8 cellular contexts compared by ENCODE assay signal in the genomic region with DNA sequence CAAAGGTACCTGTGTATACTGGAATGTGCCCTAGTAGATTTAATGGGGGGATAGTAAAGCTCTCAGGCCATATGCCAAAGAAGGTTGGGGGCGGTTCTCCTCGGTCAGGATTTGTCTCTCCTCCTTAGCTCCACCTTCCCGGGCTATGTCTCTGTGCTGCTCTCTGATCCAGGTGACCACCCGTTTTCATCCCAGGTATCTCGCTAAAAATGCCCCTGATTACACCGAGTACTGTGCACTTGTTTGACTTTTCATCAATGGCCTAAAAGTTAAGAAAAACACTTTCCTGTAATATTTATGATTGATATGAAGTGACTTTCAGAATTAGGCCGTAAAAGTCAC. TPM values are rescaled to one million over a fixed set of nuclear protein-coding genes. Genes with fewer than 3 reads are reported as not detected.
DNase-seq lines count a peak whose midpoint lies in the region; ATAC-seq, FAIRE-seq and TF ChIP-seq lines count a peak whose summit lies in the region.

No MANE protein-coding gene starts in this region.

- H3K36me3 ChIP-seq in PC-9 (ENCODE audit: low read depth) (peaks cover 55% of the 10 kb centered on the region), endothelial cell of umbilical vein (ENCODE audit: control insufficient read depth in 2 of 2, extremely low read depth in 1 of 2, insufficient read depth in 2 of 2, low read length in 2 of 2) (peaks cover 9 to 39% of the 10 kb centered on the region in 2 experiments), neutrophil (peaks cover 56% of the 10 kb centered on the region)

- peaks cover 23% of the 10 kb centered on the region; the same call in 1 of the 2 replicates for H4K20me1 ChIP-seq in PC-9 (ENCODE audit: insufficient read depth)
- H4K20me1 ChIP-seq in endothelial cell of umbilical vein (replicated peaks; ENCODE audit: control insufficient read depth, extremely low read depth, insufficient read depth, low read length), result no peaks in the 10 kb centered on the region

- peaks cover 13% of the 10 kb centered on the region for H3F3A ChIP-seq in PC-9 (ENCODE audit: insufficient read depth, low read depth)

- H3K4me2 ChIP-seq in PC-9 (peak overlapping the region; percentile 89), endothelial cell of umbilical vein (ENCODE audit: insufficient read depth, low read length) (peak overlapping the region; percentile 94)

- H3K4me3 ChIP-seq in PC-9 (peak overlapping the region; percentile 70), endothelial cell of umbilical vein (replicated peaks in 1 of 3; ENCODE audit: insufficient read depth in 1 of 3, low read depth in 1 of 3, low read length in 3 of 3) (peak overlapping the region; percentile 46 to 90 (median 62)), neutrophil (ENCODE audit: low read depth in 1 of 2, low read length in 1 of 2) (peak overlapping the region; percentile 76 to 96)

- peak; percentile 22 for DNase-seq in activated CD4-positive, alpha-beta T cell treated with anti-CD3 and anti-CD28 coated beads for 48 hours
- no peak for DNase-seq in activated CD4-positive, alpha-beta T cell treated with anti-CD3 and anti-CD28 coated beads for 1 hour
- DNase-seq in PC-9 (peak; percentile 51 to 54), endothelial cell of umbilical vein (ENCODE audit: low read depth, low spot score) (no peak), GM03348 (ENCODE audit: low spot score) (no peak)
- DNase-seq in stimulated activated CD4-positive, alpha-beta T cell treated with anti-CD3 and anti-CD28 coated beads, Interleukin-12 subunit alpha, Interleukin-12 subunit beta, amount 100 ng/mL, for 4 hours, result no peak

- CTCF ChIA-PET in PC-9 (lab: Charles Lee) (no interaction called here), endothelial cell of umbilical vein (lab: Charles Lee) (interaction anchor here (2.4 to 3.9 kb wide), 2 partner anchors 29 to 38 kb away, joined by 13 to 20 read pairs; no protein-coding TSS in a partner anchor)

- no peak for TF ChIP-seq POLR2A in endothelial cell of umbilical vein (IDR thresholded peaks at IDR 0.05; ENCODE audit: low read depth, low read length)

- H3K79me2 ChIP-seq in PC-9 (ENCODE audit: low read depth), result peaks cover 91% of the 10 kb centered on the region
- peaks cover 82% of the 10 kb centered on the region for H3K79me2 ChIP-seq in endothelial cell of umbilical vein (ENCODE audit: control insufficient read depth, insufficient read depth, low read length)

- dilution Hi-C loops in endothelial cell of umbilical vein (cut with MboI; ENCODE audit: extremely low pct_ligation_motif_present, low sequenced_read_pairs), result no loop called here

- TF ChIP-seq CTCF in PC-9 (conservative IDR thresholded peaks at IDR 0.05) (no peak; the same call in 1 of the 2 replicates), endothelial cell of umbilical vein (IDR thresholded peaks at IDR 0.05; ENCODE audit: extremely low read depth in 1 of 2, insufficient read depth in 1 of 2, low read depth in 1 of 2, low read length in 2 of 2) (no peak), neutrophil (IDR thresholded peaks at IDR 0.05) (no peak)

- peak overlapping the region; percentile 81 for H3K9ac ChIP-seq in endothelial cell of umbilical vein (replicated peaks; ENCODE audit: extremely low read depth, insufficient read depth, low read length)

- no peaks in the 10 kb centered on the region for H3K9me3 ChIP-seq in PC-9 (ENCODE audit: insufficient read depth, low read depth)
- no peaks in the 10 kb centered on the region for H3K9me3 ChIP-seq in endothelial cell of umbilical vein (replicated peaks; ENCODE audit: control insufficient read depth, insufficient read depth, low read length)
- H3K9me3 ChIP-seq in neutrophil, result no peaks in the 10 kb centered on the region

- POLR2A ChIA-PET in PC-9 (lab: Charles Lee; ENCODE audit: unreplicated experiment) (no interaction called here), endothelial cell of umbilical vein (lab: Charles Lee) (no interaction called here)

- H3K9me1 ChIP-seq in endothelial cell of umbilical vein (replicated peaks; ENCODE audit: control insufficient read depth, extremely low read depth, insufficient read depth, low read length), result no peaks in the 10 kb centered on the region

- FAIRE-seq in endothelial cell of umbilical vein (lab: Jason Lieb, UNC), result peak; percentile 73

- H3K9me2 ChIP-seq in PC-9 (ENCODE audit: insufficient read depth), result no peaks in the 10 kb centered on the region

- BruUV-seq in PC-9 (replicated peaks; lab: Mats Ljungman, UMichigan) (TSS peak; percentile 23), endothelial cell of umbilical vein (replicated peaks; lab: Mats Ljungman, UMichigan) (TSS peak; percentile 18)

- H3K4me1 ChIP-seq in PC-9 (replicated peaks; ENCODE audit: insufficient read depth) (peaks cover 19% of the 10 kb centered on the region), endothelial cell of umbilical vein (ENCODE audit: control insufficient read depth, extremely low read depth, insufficient read depth, low read length) (peaks cover 21% of the 10 kb centered on the region), neutrophil (ENCODE audit: control insufficient read depth in 1 of 2, insufficient read depth in 1 of 2, low read depth in 1 of 2, low read length in 1 of 2) (peaks cover 24 to 25% of the 10 kb centered on the region in 2 experiments)

- no peak for ATAC-seq in GM21825 (IDR thresholded peaks at IDR 0.05; ENCODE audit: unreplicated experiment)

- intact Hi-C loops in PC-9 (cut with micrococcal nuclease; ENCODE audit: unreplicated experiment) (no loop called here), endothelial cell of umbilical vein (cut with micrococcal nuclease) (loop anchor here (5.0 kb wide), 1 partner anchor 1190 kb away; a partner anchor contains a TSS)

- H3K27me3 ChIP-seq in PC-9 (ENCODE audit: insufficient read depth, low read depth), result no peaks in the 10 kb centered on the region
- H3K27me3 ChIP-seq in endothelial cell of umbilical vein (ENCODE audit: control insufficient read depth in 2 of 2, insufficient read depth in 2 of 2, low read length in 2 of 2), result no peaks in the 10 kb centered on the region
- no peaks in the 10 kb centered on the region for H3K27me3 ChIP-seq in neutrophil

- peak overlapping the region; percentile 90 for H2AFZ ChIP-seq in PC-9
- no peak overlapping the region for H2AFZ ChIP-seq in endothelial cell of umbilical vein (ENCODE audit: low read depth, low read length)

- peak overlapping the region; percentile 24; the same call in 1 of the 2 replicates for H3K27ac ChIP-seq in PC-9
- H3K27ac ChIP-seq in endothelial cell of umbilical vein (ENCODE audit: insufficient read depth, low read depth, low read length), result peak overlapping the region; percentile 50
- H3K27ac ChIP-seq in neutrophil, result peak overlapping the region; percentile 90

TF ChIP-seq in endothelial cell of umbilical vein, 7 proteins besides CTCF, POLR2A, EP300 and RAD21:
- TF ChIP-seq EZH2 (IDR thresholded peaks at IDR 0.05; ENCODE audit: borderline replicate concordance, low read depth, low read length, severe bottlenecking), result no peak
- TF ChIP-seq, protein P1, sequence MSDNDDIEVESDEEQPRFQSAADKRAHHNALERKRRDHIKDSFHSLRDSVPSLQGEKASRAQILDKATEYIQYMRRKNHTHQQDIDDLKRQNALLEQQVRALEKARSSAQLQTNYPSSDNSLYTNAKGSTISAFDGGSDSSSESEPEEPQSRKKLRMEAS (IDR thresholded peaks at IDR 0.05; ENCODE audit: insufficient read depth, insufficient read length), result no peak
- no peak for TF ChIP-seq FOS (IDR thresholded peaks at IDR 0.05; ENCODE audit: borderline replicate concordance, insufficient read depth, low read length)
- TF ChIP-seq JUN (IDR thresholded peaks at IDR 0.05; ENCODE audit: borderline replicate concordance, insufficient read depth, insufficient read length, low read depth), result no peak
- no peak for TF ChIP-seq GATA2 (IDR thresholded peaks at IDR 0.05; ENCODE audit: insufficient read depth, insufficient read length, low read depth, low read length)
- no peak for TF ChIP-seq MYC (IDR thresholded peaks at IDR 0.05; ENCODE audit: low read depth, low read length)
- TF ChIP-seq POLR2AphosphoS5 (IDR thresholded peaks at IDR 0.05; ENCODE audit: insufficient read depth, low read depth, low read length), result no peak

RNA-seq across cellular contexts. Expression of a gene that starts 0.7 kb away (rescaled TPM):
- total RNA-seq in PC-9 (2021), result 153 and 163 TPM in 2 replicates
- 42.5 and 49.9 TPM in 2 replicates for total RNA-seq in endothelial cell of umbilical vein
- polyA plus RNA-seq in endothelial cell of umbilical vein, result 127 and 139 TPM in 2 replicates
- 119 and 144 TPM in 2 replicates for polyA plus RNA-seq in endothelial cell of umbilical vein (2011; cell fraction: cytosol; rRNA removed)
- polyA plus RNA-seq in endothelial cell of umbilical vein (2011; cell fraction: nucleus; rRNA removed), result 42.4 and 58.5 TPM in 2 replicates
- polyA plus RNA-seq in endothelial cell of umbilical vein (2012), result 91.8 and 104 TPM in 2 replicates
- polyA minus RNA-seq in endothelial cell of umbilical vein, result 18.1 and 23.8 TPM in 2 replicates
- 153 TPM for polyA minus RNA-seq in endothelial cell of umbilical vein (2011; cell fraction: cytosol; rRNA and poly(A)+ RNA removed)
- 6.7 and 9.0 TPM in 2 replicates for polyA minus RNA-seq in endothelial cell of umbilical vein (2011; cell fraction: nucleus; rRNA and poly(A)+ RNA removed)

RNA-seq across cellular contexts. Expression of a gene that starts 2.3 kb away (rescaled TPM):
- total RNA-seq in PC-9 (2021) (143 and 145 TPM in 2 replicates), endothelial cell of umbilical vein (63.4 and 70.3 TPM in 2 replicates)
- 72.7 and 89.2 TPM in 2 replicates for polyA plus RNA-seq in endothelial cell of umbilical vein
- 96.5 and 109 TPM in 2 replicates for polyA plus RNA-seq in endothelial cell of umbilical vein (2011; cell fraction: cytosol; rRNA removed)
- 35.9 and 36.0 TPM in 2 replicates for polyA plus RNA-seq in endothelial cell of umbilical vein (2011; cell fraction: nucleus; rRNA removed)
- polyA plus RNA-seq in endothelial cell of umbilical vein (2012), result 105 and 117 TPM in 2 replicates
- polyA minus RNA-seq in endothelial cell of umbilical vein, result 31.4 and 41.6 TPM in 2 replicates
- 104 TPM for polyA minus RNA-seq in endothelial cell of umbilical vein (2011; cell fraction: cytosol; rRNA and poly(A)+ RNA removed)
- polyA minus RNA-seq in endothelial cell of umbilical vein (2011; cell fraction: nucleus; rRNA and poly(A)+ RNA removed), result 15.3 and 18.4 TPM in 2 replicates

Comparison
In these comparisons a context has a peak if more than half of its experiments do, and no peak if none do; other contexts are left out.
1. DNase-seq: peak in activated CD4-positive, alpha-beta T cell treated with anti-CD3 and anti-CD28 coated beads for 48 hours (single experiment) and PC-9 (2 of 2); none in activated CD4-positive, alpha-beta T cell treated with anti-CD3 and anti-CD28 coated beads for 1 hour (single experiment), endothelial cell of umbilical vein (single experiment), stimulated activated CD4-positive, alpha-beta T cell treated with anti-CD3 and anti-CD28 coated beads, Interleukin-12 subunit alpha, Interleukin-12 subunit beta, amount 100 ng/mL, for 4 hours (single experiment) and GM03348 (single experiment).
2. H3K27ac ChIP-seq: peak in every context shown above with its lines; median percentile 90 in neutrophil; 50 in endothelial cell of umbilical vein; 24 in PC-9.
3. Peak in every context shown above with its lines, with median percentiles within 50 percentile points of each other: H3K4me3 ChIP-seq.